Comparison of ENCODE assay signal across 1 cellular context in genomic region chr5:103223031-103223955, GRCh38.
TF ChIP-seq lines count a peak whose summit lies in the region.

No MANE protein-coding gene starts in this region.

TF ChIP-seq in H1, 55 proteins besides CTCF, POLR2A, EP300 and RAD21:
- TF ChIP-seq CTBP2 (IDR thresholded peaks at IDR 0.05; ENCODE audit: borderline replicate concordance, insufficient read depth, insufficient read length, low read length) (no peak), JUN (IDR thresholded peaks at IDR 0.05; ENCODE audit: low read depth, low read length) (no peak), SRF (IDR thresholded peaks at IDR 0.05; ENCODE audit: low read depth, low read length) (no peak), POLR2AphosphoS5 (IDR thresholded peaks at IDR 0.05; ENCODE audit: low read depth, low read length) (no peak), MAFK (IDR thresholded peaks at IDR 0.05; ENCODE audit: low read depth, low read length) (no peak), YY1 (IDR thresholded peaks at IDR 0.05; ENCODE audit: low read depth, low read length) (peak; percentile 41; the same call in 1 of the 2 replicates)
